In genomic region chr12:91601057-91601456, GRCh38 we compare ENCODE assay signal across 20 cellular contexts.
DNase-seq lines count a peak whose midpoint lies in the region; ATAC-seq, FAIRE-seq and TF ChIP-seq lines count a peak whose summit lies in the region.
"Had no signal": no experiment of that assay in that cellular context is flagged by ENCODE, and none has a peak within 500 bp of the region (broad histone marks: within the 10 kb centered on the region; RNA-seq: fewer than 3 reads in every experiment).

No MANE protein-coding gene starts in this region.

- WGBS in HepG2 (ENCODE audit: low lambda C conversion rate): 4% methylated on average over 4 of the region's 4 CpGs
- WGBS in right lobe of liver (ENCODE audit: insufficient coverage, low coverage, low lambda C conversion rate, missing lambda C conversion rate): 72% methylated on average over 4 of the region's 4 CpGs
- 97% methylated on average over 4 of the region's 4 CpGs for WGBS in K562 (ENCODE audit: insufficient coverage, low coverage, missing lambda C conversion rate)

- no peak for TF ChIP-seq POLR2A in HepG2 (IDR thresholded peaks at IDR 0.05; ENCODE audit: insufficient read depth in 1 of 2, low read depth in 2 of 2, low read length in 2 of 2)
- TF ChIP-seq POLR2A in right lobe of liver (IDR thresholded peaks at IDR 0.05): no peak
- no peak for TF ChIP-seq POLR2A in K562 (conservative IDR thresholded peaks at IDR 0.05)

- intact Hi-C loops in HepG2 (cut with micrococcal nuclease; ENCODE audit: unreplicated experiment): no loop called here
- intact Hi-C loops in right lobe of liver (cut with DNase I): no loop called here
- intact Hi-C loops in K562 (cut with micrococcal nuclease): no loop called here
- intact Hi-C loops in lower lobe of right lung (cut with DNase I): no loop called here

- H3K4me2 ChIP-seq in HepG2 (ENCODE audit: low read depth, low read length): no peak overlapping the region
- H3K4me2 ChIP-seq in K562 (ENCODE audit: insufficient read depth, low read length): no peak overlapping the region
- H3K4me2 ChIP-seq: BLaER1 had no signal

- H3K9me1 ChIP-seq in K562 (ENCODE audit: control insufficient read depth, insufficient read depth, low read length): no peaks in the 10 kb centered on the region

- TF ChIP-seq RAD21 in HepG2 (CRISPR knock-in tag; IDR thresholded peaks at IDR 0.05) (no peak), K562 (CRISPR knock-in tag; conservative IDR thresholded peaks at IDR 0.05 in 1 of 2, IDR thresholded peaks at IDR 0.05 in 1 of 2) (no peak)

- CTCF ChIA-PET in HepG2 (lab: Yijun Ruan, JAX; ENCODE audit: low intra/inter-chr PET ratio, low total read pairs): no interaction called here
- CTCF ChIA-PET in K562 (lab: Yijun Ruan, JAX; ENCODE audit: low intra/inter-chr PET ratio): no interaction called here

- H2AFZ ChIP-seq in HepG2 (ENCODE audit: low read length): no peak overlapping the region
- H2AFZ ChIP-seq in K562 (ENCODE audit: low read depth, low read length): no peak overlapping the region

- H3K27ac ChIP-seq in HepG2 (ENCODE audit: extremely low read length, insufficient read depth, low read length) (no peak overlapping the region), right lobe of liver (no peak overlapping the region), K562 (ENCODE audit: extremely low read depth, low read depth, low read length) (no peak overlapping the region), lower lobe of right lung (no peak overlapping the region)
- H3K27ac ChIP-seq: 22Rv1, BLaER1 had no signal

- H3K27me3 ChIP-seq in HepG2 (ENCODE audit: control insufficient read depth in 1 of 2, insufficient read depth in 2 of 2, low read length in 2 of 2) (no peaks in the 10 kb centered on the region), right lobe of liver (no peaks in the 10 kb centered on the region), K562 (ENCODE audit: control insufficient read depth in 2 of 2, insufficient read depth in 2 of 2, low read length in 2 of 2) (no peaks in the 10 kb centered on the region), lower lobe of right lung (ENCODE audit: low read depth) (no peaks in the 10 kb centered on the region)
- H3K27me3 ChIP-seq: BE2C, BLaER1 had no signal

- ATAC-seq in HepG2 (no peak), right lobe of liver (no peak), K562 (no peak), lower lobe of right lung (no peak)
- ATAC-seq: CD8-positive, alpha-beta T cell had no signal

- no peak for DNase-seq in HepG2 (ENCODE audit: low spot score)
- DNase-seq in right lobe of liver: no peak
- no peak for DNase-seq in K562 (ENCODE audit: extremely low read depth in 1 of 4, low spot score in 3 of 4)
- DNase-seq in lower lobe of right lung: no peak
- no peak for DNase-seq in NCI-H1694 (lab: John Stamatoyannopoulos, UW)
- DNase-seq: ACHN; BE2C; C1 segment of cervical spinal cord; Caco-2; Calu3; CD4-positive, alpha-beta T cell; CD8-positive, alpha-beta T cell; DMS79 treated with DMSO at 0.1 percent for 48 hours; GF-D8 had no signal

- TF ChIP-seq EP300 in HepG2 (IDR thresholded peaks at IDR 0.05; ENCODE audit: low read depth in 2 of 2, low read length in 2 of 2): no peak
- no peak for TF ChIP-seq EP300 in HepG2 (CRISPR knock-in tag; IDR thresholded peaks at IDR 0.05; ENCODE audit: borderline replicate concordance)
- TF ChIP-seq EP300 in K562 (IDR thresholded peaks at IDR 0.05; ENCODE audit: low read length): no peak

- POLR2A ChIA-PET in HepG2 (lab: Yijun Ruan, JAX): no interaction called here
- POLR2A ChIA-PET in K562 (lab: Yijun Ruan, JAX): interaction anchor here (1.0 kb wide), 1 partner anchor 15 kb away, joined by 6 read pairs; no protein-coding TSS in a partner anchor

- BruUV-seq in HepG2 (replicated peaks; lab: Mats Ljungman, UMichigan): no TSS peak
- no TSS peak for BruUV-seq in K562 (replicated peaks; lab: Mats Ljungman, UMichigan)

- no peaks in the 10 kb centered on the region for H3K79me2 ChIP-seq in HepG2 (ENCODE audit: insufficient read depth, low read length)
- H3K79me2 ChIP-seq in K562 (ENCODE audit: control insufficient read depth, insufficient read depth, low read length): peaks cover 21% of the 10 kb centered on the region

- FAIRE-seq in HepG2 (lab: Jason Lieb, UNC) (no peak), K562 (lab: Jason Lieb, UNC) (no peak)
- FAIRE-seq: D721Med, G401.6, GM12891, GM19239 had no signal

- in situ Hi-C loops in HepG2 (cut with HindIII; ENCODE audit: extremely low pct_ligation_motif_present, low pct_unique_long_range_greater_than_20kb): no loop called here
- in situ Hi-C loops in K562 (cut with MboI): no loop called here

- H3K36me3 ChIP-seq in HepG2 (replicated peaks in 1 of 2; ENCODE audit: control insufficient read depth in 1 of 2, insufficient read depth in 2 of 2, low read length in 2 of 2) (no peaks in the 10 kb centered on the region), right lobe of liver (no peaks in the 10 kb centered on the region), K562 (ENCODE audit: control insufficient read depth, insufficient read depth, low read length) (no peaks in the 10 kb centered on the region; the same call in 2 of the 3 replicates), lower lobe of right lung (no peaks in the 10 kb centered on the region)
- H3K36me3 ChIP-seq: BE2C, BLaER1 had no signal

- H3K4me1 ChIP-seq in HepG2 (ENCODE audit: insufficient read depth, low read length) (no peaks in the 10 kb centered on the region), right lobe of liver (no peaks in the 10 kb centered on the region), K562 (replicated peaks in 1 of 2; ENCODE audit: control insufficient read depth in 2 of 2, insufficient read depth in 2 of 2, low read length in 2 of 2) (no peaks in the 10 kb centered on the region), lower lobe of right lung (no peaks in the 10 kb centered on the region)
- H3K4me1 ChIP-seq: BLaER1, Caco-2 had no signal

- no peak overlapping the region for H3K9ac ChIP-seq in HepG2 (ENCODE audit: insufficient read depth, low read depth, low read length)
- no peak overlapping the region for H3K9ac ChIP-seq in K562 (ENCODE audit: insufficient read depth in 1 of 2, low read depth in 2 of 2, low read length in 2 of 2)
- H3K9ac ChIP-seq: BLaER1 had no signal

- TF ChIP-seq CTCF in HepG2 (CRISPR knock-in tag; IDR thresholded peaks at IDR 0.05) (no peak), right lobe of liver (IDR thresholded peaks at IDR 0.05) (no peak), K562 (IDR thresholded peaks at IDR 0.05 in 2 of 3, conservative IDR thresholded peaks at IDR 0.05 in 1 of 3; ENCODE audit: insufficient read depth in 2 of 3, low read depth in 1 of 3, low read length in 3 of 3) (no peak), lower lobe of right lung (IDR thresholded peaks at IDR 0.05) (no peak)

- H3K4me3 ChIP-seq in HepG2 (replicated peaks in 1 of 3; ENCODE audit: insufficient read depth in 1 of 3, low read depth in 2 of 3, low read length in 3 of 3) (no peak overlapping the region), right lobe of liver (no peak overlapping the region), K562 (no peak overlapping the region), lower lobe of right lung (no peak overlapping the region)
- H3K4me3 ChIP-seq: BLaER1 had no signal

- H4K20me1 ChIP-seq in HepG2 (ENCODE audit: insufficient read depth, low read length) (no peaks in the 10 kb centered on the region), K562 (replicated peaks; ENCODE audit: control insufficient read depth, insufficient read depth, low read length) (no peaks in the 10 kb centered on the region)
- H4K20me1 ChIP-seq: BLaER1 had no signal

- no peaks in the 10 kb centered on the region for H3K9me3 ChIP-seq in HepG2 (ENCODE audit: low read length)
- H3K9me3 ChIP-seq in right lobe of liver: no peaks in the 10 kb centered on the region
- no peaks in the 10 kb centered on the region; the same call in 1 of the 2 replicates for H3K9me3 ChIP-seq in K562 (replicated peaks; ENCODE audit: control insufficient read depth, insufficient read depth, low read depth, low read length)
- no peaks in the 10 kb centered on the region for H3K9me3 ChIP-seq in lower lobe of right lung
- H3K9me3 ChIP-seq: BE2C, BLaER1, Caco-2 had no signal

TF ChIP-seq in HepG2, 621 proteins besides CTCF, POLR2A, EP300 and RAD21:
- TF ChIP-seq MAFK (conservative IDR thresholded peaks at IDR 0.05 in 1 of 2, IDR thresholded peaks at IDR 0.05 in 1 of 2; ENCODE audit: low read length in 2 of 2) (peak; percentile 71 to 90), GLI4 (CRISPR knock-in tag; IDR thresholded peaks at IDR 0.05; ENCODE audit: borderline replicate concordance) (no peak), MAFF (IDR thresholded peaks at IDR 0.05; ENCODE audit: low read depth, low read length) (peak; percentile 86)
TF ChIP-seq in HepG2: peak in this region for 2.

TF ChIP-seq in K562, 482 proteins besides CTCF, POLR2A, EP300 and RAD21:
- peak; percentile 95 for TF ChIP-seq MAFK (IDR thresholded peaks at IDR 0.05; ENCODE audit: low read length)
- TF ChIP-seq ZNF316 (IDR thresholded peaks at IDR 0.05): peak; percentile 87
- peak; percentile 74 for TF ChIP-seq C11orf30 (IDR thresholded peaks at IDR 0.05; ENCODE audit: low read depth)
- TF ChIP-seq MAFG (tag; conservative IDR thresholded peaks at IDR 0.05): peak; percentile 67
- TF ChIP-seq NFYB (IDR thresholded peaks at IDR 0.05; ENCODE audit: extremely low read depth, insufficient read length): no peak
- peak; percentile 90 for TF ChIP-seq MAFF (IDR thresholded peaks at IDR 0.05; ENCODE audit: low read length)

Comparison
In these comparisons a context has a peak if more than half of its experiments do, and no peak if none do; other contexts are left out.
1. Of the 241 proteins assayed by ChIP-seq in both HepG2 and K562: peak only in HepG2: none; only in K562: MAFG; in both: MAFF and MAFK; in neither: 238.